In the genomic region with DNA sequence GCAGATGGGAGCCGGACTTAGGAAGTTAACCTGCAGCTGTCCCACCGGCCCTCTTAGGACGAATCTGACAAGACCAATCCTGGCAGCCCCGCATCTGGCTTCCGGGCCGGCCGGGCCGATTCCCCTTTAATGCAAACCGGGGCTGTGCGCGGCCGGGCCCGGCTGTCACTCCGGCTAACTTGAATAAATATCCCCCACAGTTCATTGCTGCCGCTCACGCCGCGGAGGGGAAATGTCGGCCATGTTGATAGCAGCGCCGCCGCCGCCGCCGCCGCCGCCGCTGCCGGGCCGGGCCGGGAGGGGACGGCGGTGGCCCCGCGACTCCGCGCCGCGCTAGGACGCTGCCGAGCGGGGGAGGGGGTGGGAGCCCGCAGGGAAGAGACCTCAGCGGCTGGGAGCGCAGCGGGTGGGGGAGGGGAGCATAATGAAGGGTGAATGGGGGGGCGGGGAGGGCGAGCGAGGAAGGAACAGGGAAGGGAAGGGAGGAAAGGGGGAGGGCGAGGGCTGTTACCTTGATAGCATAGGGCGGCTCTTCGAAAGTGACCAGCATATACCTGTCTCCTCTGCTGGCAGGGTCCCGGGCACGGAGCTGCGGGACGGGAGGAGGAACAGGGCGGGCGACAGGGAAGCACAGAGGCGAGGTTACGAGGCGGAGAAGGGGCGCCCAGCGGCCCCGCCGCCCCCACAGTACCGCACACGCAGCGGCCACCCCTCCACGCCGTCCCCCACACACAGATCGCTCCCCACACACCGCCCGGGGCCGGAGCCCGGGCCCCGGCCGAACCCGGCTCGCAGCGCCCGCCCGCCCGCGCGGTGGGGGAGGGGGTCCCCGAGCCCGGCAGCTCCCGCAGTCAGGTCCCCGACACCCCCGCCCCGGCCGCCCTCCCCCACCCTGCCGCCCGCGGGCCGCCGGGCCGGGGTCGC, we compare ENCODE assay signal across 8 cellular contexts. TPM values are rescaled to one million over a fixed set of nuclear protein-coding genes. Genes with fewer than 3 reads are reported as not detected.
DNase-seq lines count a peak whose midpoint lies in the region; ATAC-seq and TF ChIP-seq lines count a peak whose summit lies in the region.

No MANE protein-coding gene starts in this region.

- peak; percentile 80 for DNase-seq in G401 (ENCODE audit: low spot score)
- DNase-seq in HAP-1 (ENCODE audit: low spot score in 2 of 2), result peak; percentile 64 to 86
- peak; percentile 73 for DNase-seq in MV-4-11 (lab: John Stamatoyannopoulos, UW)
- peak; percentile 41 to 57 for DNase-seq in SW 1271 (lab: John Stamatoyannopoulos, UW)
- DNase-seq in adipocyte (ENCODE audit: low read depth), result peak; percentile 87
- peak; percentile 87 to 88 for DNase-seq in heart right ventricle
- DNase-seq in posterior vena cava (ENCODE audit: low spot score), result peak; percentile 96
- peak; percentile 86 to 96 for DNase-seq in upper lobe of left lung

- H3K27me3 ChIP-seq in HAP-1 (ENCODE audit: low read depth) (no peaks in the 10 kb centered on the region), adipocyte (replicated peaks; ENCODE audit: control insufficient read depth, insufficient read depth, low read length) (no peaks in the 10 kb centered on the region), heart right ventricle (no peaks in the 10 kb centered on the region), upper lobe of left lung (no peaks in the 10 kb centered on the region)

- TF ChIP-seq POLR2A in upper lobe of left lung (IDR thresholded peaks at IDR 0.05), result peak in 3 of 4 donors; percentile 29 to 65 (median 41)

- ATAC-seq in heart right ventricle, result peak; percentile 4 to 40 (median 28)
- ATAC-seq in upper lobe of left lung (ENCODE audit: low FRiP score in 2 of 2), result peak; percentile 54 to 65

- H3K9me3 ChIP-seq in HAP-1 (peaks cover 6% of the 10 kb centered on the region; the same call in 1 of the 2 replicates), adipocyte (ENCODE audit: control insufficient read depth, low read length) (no peaks in the 10 kb centered on the region), heart right ventricle (peaks cover 0 to 13% (median 4%) of the 10 kb centered on the region in 11 donors), upper lobe of left lung (peaks cover 0 to 3% (median 0%) of the 10 kb centered on the region in 4 donors)

- 1% methylated on average over 73 to 98 of the region's 99 CpGs for WGBS in heart right ventricle, 2 donors
- WGBS in upper lobe of left lung, 2 donors, result 0 to 1% methylated on average over 18 to 23 of the region's 99 CpGs

- peak overlapping the region; percentile 91 to 100 (median 99) for H3K27ac ChIP-seq in heart right ventricle
- peak overlapping the region; percentile 98 to 100 (median 100) for H3K27ac ChIP-seq in upper lobe of left lung

- H3K36me3 ChIP-seq in HAP-1 (replicated peaks), result peaks cover 51% of the 10 kb centered on the region
- peaks cover 29% of the 10 kb centered on the region for H3K36me3 ChIP-seq in adipocyte (ENCODE audit: control insufficient read depth, insufficient read depth, low read length, severe bottlenecking)
- H3K36me3 ChIP-seq in heart right ventricle, result peaks cover 0 to 58% (median 16%) of the 10 kb centered on the region in 9 donors
- H3K36me3 ChIP-seq in upper lobe of left lung, result peaks cover 0 to 35% (median 5%) of the 10 kb centered on the region in 4 donors

- H3K4me1 ChIP-seq in HAP-1 (peaks cover 18% of the 10 kb centered on the region), adipocyte (ENCODE audit: control insufficient read depth, insufficient read depth, low read length) (peaks cover 27% of the 10 kb centered on the region), heart right ventricle (peaks cover 2 to 45% (median 30%) of the 10 kb centered on the region in 9 donors), upper lobe of left lung (peaks cover 26 to 31% (median 28%) of the 10 kb centered on the region in 4 donors)

- H3K9ac ChIP-seq in adipocyte (ENCODE audit: low read length), result peak overlapping the region; percentile 97

- no peak for TF ChIP-seq EP300 in upper lobe of left lung (IDR thresholded peaks at IDR 0.05)

- intact Hi-C loops in heart right ventricle (cut with DNase I) (loop anchor here (2.0 to 10.0 kb wide), 10 partner anchors 131 to 351 kb away; a partner anchor contains a TSS), posterior vena cava (cut with DNase I) (loop anchor here in 1 of 2 donors (5.0 kb wide), 1 partner anchor 131 kb away; a partner anchor contains a TSS)

- H3K4me3 ChIP-seq in HAP-1 (peak overlapping the region; percentile 87), adipocyte (ENCODE audit: low read length) (peak overlapping the region; percentile 90), heart right ventricle (peak overlapping the region; percentile 85 to 99 (median 94)), upper lobe of left lung (peak overlapping the region; percentile 53 to 93 (median 73))

- TF ChIP-seq CTCF in heart right ventricle (IDR thresholded peaks at IDR 0.05), result no peak
- TF ChIP-seq CTCF in upper lobe of left lung (IDR thresholded peaks at IDR 0.05), result no peak

- in situ Hi-C loops in G401 (cut with HindIII; ENCODE audit: low sequenced_read_pairs), result no loop called here
- in situ Hi-C loops in HAP-1 (cut with MboI; ENCODE audit: low sequenced_read_pairs), result loop anchor here (10.0 kb wide), 1 partner anchor 133 kb away; a partner anchor contains a TSS

RNA-seq across cellular contexts. Expression of a gene that starts 1.1 kb away (rescaled TPM):
- 27.4 and 32.3 TPM in 2 replicates for total RNA-seq in G401 (2014; rRNA removed; shearing (Covaris generic))
- total RNA-seq in heart right ventricle, result 10 to 100 TPM; 20.2 to 31.1 (median 24.8) TPM
- polyA plus RNA-seq in heart right ventricle, result 10 to 100 TPM in 1 of 2 donors, 1 to 10 TPM in 1; 7.1 to 11.0 TPM
- total RNA-seq in posterior vena cava, result 10 to 100 TPM; 27.0 to 29.1 TPM
- total RNA-seq in upper lobe of left lung, result 10 to 100 TPM; 20.5 to 43.2 (median 24.8) TPM

Comparison
In these comparisons a context has a peak if more than half of its experiments do, and no peak if none do; other contexts are left out.
1. Peak in every context shown above with its lines: DNase-seq, ATAC-seq, H3K4me3 ChIP-seq and H3K27ac ChIP-seq.